30 cellular contexts compared by ENCODE assay signal in the genomic region with DNA sequence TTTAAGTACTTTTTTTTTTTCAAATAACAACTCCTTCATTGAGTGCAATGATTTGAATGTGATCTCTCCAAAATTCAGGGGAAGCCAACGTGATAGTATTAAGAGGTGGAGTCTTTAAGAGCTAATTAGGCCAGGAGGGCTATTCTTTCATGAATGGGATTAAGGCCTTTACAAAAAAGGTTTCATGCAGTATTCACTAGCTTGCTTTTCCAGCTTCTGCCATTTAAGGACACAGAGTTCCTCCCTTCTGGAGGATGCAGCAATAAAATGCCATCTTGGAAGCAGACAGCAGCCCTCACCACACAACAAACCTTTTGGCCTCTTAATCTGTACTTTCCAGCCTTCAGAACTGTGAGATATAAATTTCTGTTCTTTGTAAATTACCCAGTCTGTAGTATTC.
"Had no signal": no experiment of that assay in that cellular context is flagged by ENCODE, and none has a peak within 500 bp of the region (broad histone marks: within the 10 kb centered on the region; RNA-seq: fewer than 3 reads in every experiment).

No MANE protein-coding gene starts in this region.

- H3K9ac ChIP-seq: SK-N-SH had no signal

- H3K4me3 ChIP-seq: adrenal gland, body of pancreas, breast epithelium, MG63, Peyer's patch, SJSA1 had no signal

- H3K27me3 ChIP-seq: adrenal gland, body of pancreas, breast epithelium, Peyer's patch, SJSA1 had no signal

- H3K36me3 ChIP-seq: adrenal gland, breast epithelium, MG63, Peyer's patch, SJSA1 had no signal

- H3K4me2 ChIP-seq: SK-N-SH had no signal

- H3K27ac ChIP-seq: adrenal gland, body of pancreas, breast epithelium, Peyer's patch, SJSA1 had no signal

- H3K9me3 ChIP-seq: adrenal gland, body of pancreas, breast epithelium, MG63, Peyer's patch, SJSA1, SK-N-SH had no signal

- H3K4me1 ChIP-seq: adrenal gland, body of pancreas, breast epithelium, Peyer's patch, SJSA1 had no signal

- DNase-seq: activated CD4-positive, alpha-beta T cell treated with anti-CD3 and anti-CD28 coated beads for 36 hours; activated CD4-positive, alpha-beta T cell treated with anti-CD3 and anti-CD28 coated beads, Interleukin-2, amount 10 ng/mL, durations not matched to agents 7 days and 5 days; activated CD4-positive, alpha-beta T cell treated with anti-CD3 and anti-CD28 coated beads, Interleukin-2, amount 50 U/mL, for 48 hours; activated CD8-positive, alpha-beta T cell treated with anti-CD3 and anti-CD28 coated beads, Interleukin-2, amount 10 ng/mL, durations not matched to agents 7 days and 5 days; activated gamma-delta T cell treated with Interleukin-2 at 50 U/mL for 16 hours; activated naive CD4-positive, alpha-beta T cell treated with anti-CD3 and anti-CD28 coated beads for 36 hours; activated T-cell treated with anti-CD3 and anti-CD28 coated beads, Interleukin-2, amount 50 U/mL, for 24 hours; adrenal gland; body of pancreas; Karpas-422; KBM-7; MG63; NCI-H1048; NCI-H1105 treated with DMSO at 0.1 percent for 48 hours; NCI-H1436 treated with DMSO at 0.1 percent for 48 hours; NCI-H1694 treated with DMSO at 0.1 percent for 48 hours; NCI-H2029; NCI-H446; NCI-H510A treated with DMSO at 0.1 percent for 48 hours; NCI-H526 treated with DMSO at 0.1 percent for 48 hours; NK-92 treated with Interleukin-12 subunit alpha and Interleukin-12 subunit beta, amount 100 ng/mL, for 24 hours; PC-3; Peyer's patch; RPMI8226; SHP77 treated with DMSO at 0.1 percent for 48 hours; SK-N-SH had no signal

- FAIRE-seq: astrocyte, TTC549 had no signal
